1 cellular context compared by ENCODE assay signal in genomic region chr2:54038835-54039234, GRCh38.
A peak's percentile ranks its signal among the peaks of the same experiment; 100 is the strongest.
TF ChIP-seq lines count a peak whose summit lies in the region.

No MANE protein-coding gene starts in this region.

TF ChIP-seq in HCT116, 20 proteins besides CTCF, POLR2A, EP300 and RAD21:
- TF ChIP-seq ELF1 (IDR thresholded peaks at IDR 0.05; ENCODE audit: borderline replicate concordance, low read depth): no peak
- TF ChIP-seq JUND (IDR thresholded peaks at IDR 0.05): peak; percentile 34
- TF ChIP-seq MAX (IDR thresholded peaks at IDR 0.05): 0 out of 2 replicates have a peak, but pooled peaks have one; percentile 19
- no peak for TF ChIP-seq EZH2 (IDR thresholded peaks at IDR 0.05)
- no peak for TF ChIP-seq SRF (IDR thresholded peaks at IDR 0.05; ENCODE audit: low read depth)
